Comparison of ENCODE assay signal across 19 cellular contexts in genomic region chr10:16984242-16984641, GRCh38.
DNase-seq lines count a peak whose midpoint lies in the region; ATAC-seq, FAIRE-seq and TF ChIP-seq lines count a peak whose summit lies in the region.
"Had no signal": no experiment of that assay in that cellular context is flagged by ENCODE, and none has a peak within 500 bp of the region (broad histone marks: within the 10 kb centered on the region; RNA-seq: fewer than 3 reads in every experiment).

No MANE protein-coding gene starts in this region.

- H3K27ac Mint-ChIP-seq in GM23338 (no peak overlapping the region), astrocyte (ENCODE audit: unreplicated experiment) (peak overlapping the region; percentile 99), endothelial cell (ENCODE audit: unreplicated experiment) (no peak overlapping the region)
- H3K27ac Mint-ChIP-seq: CD8-positive, alpha-beta T cell; IgD-negative memory B cell had no signal

- no peaks in the 10 kb centered on the region for H3K9me2 ChIP-seq in GM23338 (ENCODE audit: insufficient read depth)

- H3F3A ChIP-seq in GM23338 (replicated peaks; ENCODE audit: low read depth) (no peaks in the 10 kb centered on the region), smooth muscle cell (ENCODE audit: low read depth) (peaks cover 16% of the 10 kb centered on the region)

- H2BK5ac ChIP-seq in mesenchymal stem cell (ENCODE audit: low read depth, low read length, poor library complexity, severe bottlenecking), result no peak overlapping the region

- H2BK120ac ChIP-seq in mesenchymal stem cell (ENCODE audit: low read depth, low read length), result no peak overlapping the region

- H3K4me2 ChIP-seq in GM23338, result no peak overlapping the region
- H3K4me2 ChIP-seq in astrocyte (ENCODE audit: low read length), result no peak overlapping the region
- no peak overlapping the region for H3K4me2 ChIP-seq in mesenchymal stem cell (ENCODE audit: low read length, poor library complexity, severe bottlenecking)
- no peak overlapping the region for H3K4me2 ChIP-seq in smooth muscle cell

- no peak overlapping the region for H2BK12ac ChIP-seq in mesenchymal stem cell (ENCODE audit: low read length in 2 of 2)

- 0 out of 3 replicates have a peak, but pooled peaks cover 1% of the 10 kb centered on the region for H3K9me3 Mint-ChIP-seq in GM23338
- no peaks in the 10 kb centered on the region for H3K9me3 Mint-ChIP-seq in astrocyte (ENCODE audit: unreplicated experiment)
- H3K9me3 Mint-ChIP-seq in endothelial cell (ENCODE audit: unreplicated experiment), result no peaks in the 10 kb centered on the region
- H3K9me3 Mint-ChIP-seq: CD8-positive, alpha-beta T cell; IgD-negative memory B cell had no signal

- H3K79me2 ChIP-seq in GM23338 (replicated peaks; ENCODE audit: insufficient read depth) (no peaks in the 10 kb centered on the region), astrocyte (ENCODE audit: insufficient read depth, low read length) (no peaks in the 10 kb centered on the region), smooth muscle cell (ENCODE audit: low read depth) (no peaks in the 10 kb centered on the region)

- H2AFZ ChIP-seq in GM23338 (0 out of 2 replicates have a peak overlapping the region, but pooled peaks have one; percentile 23), astrocyte (ENCODE audit: low read depth, low read length) (no peak overlapping the region), mesenchymal stem cell (ENCODE audit: low read depth, low read length) (no peak overlapping the region), smooth muscle cell (ENCODE audit: low read depth) (peak overlapping the region; percentile 26)
- H2AFZ ChIP-seq: GM23248 had no signal

- TF ChIP-seq CTCF in GM23338 (conservative IDR thresholded peaks at IDR 0.05; ENCODE audit: low read depth in 2 of 2) (no peak), astrocyte (IDR thresholded peaks at IDR 0.05; ENCODE audit: insufficient read depth, low read depth, low read length) (no peak), smooth muscle cell (IDR thresholded peaks at IDR 0.05; ENCODE audit: borderline replicate concordance, insufficient read depth, poor library complexity, severe bottlenecking) (no peak), endothelial cell (IDR thresholded peaks at IDR 0.05; ENCODE audit: unreplicated experiment) (no peak)

- H4K20me1 ChIP-seq in GM23338 (replicated peaks; ENCODE audit: insufficient read depth), result no peaks in the 10 kb centered on the region
- no peaks in the 10 kb centered on the region for H4K20me1 ChIP-seq in astrocyte (ENCODE audit: insufficient read depth, low read length)
- no peaks in the 10 kb centered on the region for H4K20me1 ChIP-seq in smooth muscle cell (ENCODE audit: low read depth)

- no peak overlapping the region for H4K91ac ChIP-seq in mesenchymal stem cell (ENCODE audit: low read length)

- no peak overlapping the region for H3K18ac ChIP-seq in mesenchymal stem cell (ENCODE audit: low read depth in 1 of 2, low read length in 2 of 2)

- H3K4me3 Mint-ChIP-seq in GM23338, result no peak overlapping the region
- H3K4me3 Mint-ChIP-seq in astrocyte (ENCODE audit: unreplicated experiment), result no peak overlapping the region
- no peak overlapping the region for H3K4me3 Mint-ChIP-seq in endothelial cell (ENCODE audit: unreplicated experiment)
- H3K4me3 Mint-ChIP-seq: CD14-positive monocyte; CD8-positive, alpha-beta T cell; IgD-negative memory B cell had no signal

- H3K36me3 Mint-ChIP-seq in GM23338 (ENCODE audit: low read depth) (no peaks in the 10 kb centered on the region; the same call in 2 of the 3 replicates), astrocyte (ENCODE audit: low read depth, unreplicated experiment) (peaks cover 4% of the 10 kb centered on the region), endothelial cell (ENCODE audit: low read depth, unreplicated experiment) (peaks cover 25% of the 10 kb centered on the region)
- H3K36me3 Mint-ChIP-seq: CD14-positive monocyte, IgD-negative memory B cell had no signal

- no peaks in the 10 kb centered on the region for H3K9me3 ChIP-seq in astrocyte (ENCODE audit: insufficient read depth, low read depth, low read length)
- no peaks in the 10 kb centered on the region for H3K9me3 ChIP-seq in mesenchymal stem cell (ENCODE audit: control insufficient read depth, low read length)
- no peaks in the 10 kb centered on the region for H3K9me3 ChIP-seq in smooth muscle cell (replicated peaks; ENCODE audit: low read depth)

- H3K27me3 ChIP-seq in GM23338 (ENCODE audit: insufficient read depth) (no peaks in the 10 kb centered on the region), astrocyte (ENCODE audit: insufficient read depth, low read length) (no peaks in the 10 kb centered on the region), mesenchymal stem cell (ENCODE audit: control insufficient read depth in 1 of 2, insufficient read depth in 1 of 2, low read length in 2 of 2) (no peaks in the 10 kb centered on the region), smooth muscle cell (ENCODE audit: low read depth) (no peaks in the 10 kb centered on the region)

- H3K4me3 ChIP-seq in GM23338 (no peak overlapping the region), astrocyte (ENCODE audit: insufficient read depth, low read depth, low read length) (no peak overlapping the region), mesenchymal stem cell (ENCODE audit: insufficient read depth in 1 of 2, low read depth in 1 of 2, low read length in 2 of 2) (no peak overlapping the region), smooth muscle cell (no peak overlapping the region)
- H3K4me3 ChIP-seq: GM23248 had no signal

- peaks cover 12% of the 10 kb centered on the region for H3K4me1 ChIP-seq in GM23338 (ENCODE audit: insufficient read depth)
- H3K4me1 ChIP-seq in astrocyte (ENCODE audit: insufficient read depth, low read length), result peaks cover 27% of the 10 kb centered on the region
- H3K4me1 ChIP-seq in mesenchymal stem cell (ENCODE audit: control insufficient read depth, insufficient read depth, low read depth, low read length), result peaks cover 19% of the 10 kb centered on the region
- H3K4me1 ChIP-seq in smooth muscle cell (ENCODE audit: low read depth), result peaks cover 28% of the 10 kb centered on the region

- no peak overlapping the region for H3K4ac ChIP-seq in mesenchymal stem cell (ENCODE audit: low read depth in 1 of 2, low read length in 2 of 2)

- H3K36me3 ChIP-seq in GM23338 (ENCODE audit: insufficient read depth), result no peaks in the 10 kb centered on the region
- no peaks in the 10 kb centered on the region for H3K36me3 ChIP-seq in astrocyte (ENCODE audit: insufficient read depth, low read length)
- no peaks in the 10 kb centered on the region for H3K36me3 ChIP-seq in mesenchymal stem cell (ENCODE audit: control insufficient read depth in 1 of 2, insufficient read depth in 2 of 2, low read depth in 1 of 2, low read length in 2 of 2)
- no peaks in the 10 kb centered on the region for H3K36me3 ChIP-seq in smooth muscle cell (ENCODE audit: low read depth)

- ATAC-seq in GM23338 (no peak), GM21723 (IDR thresholded peaks at IDR 0.05; ENCODE audit: unreplicated experiment) (no peak)
- ATAC-seq: CD8-positive, alpha-beta T cell had no signal

- peak overlapping the region; percentile 91 for H2AK5ac ChIP-seq in mesenchymal stem cell (ENCODE audit: low read length, severe bottlenecking)

- DNase-seq in GM23338 (ENCODE audit: low spot score), result no peak
- no peak for DNase-seq in astrocyte (ENCODE audit: low read depth)
- no peak for DNase-seq in mesenchymal stem cell
- no peak for DNase-seq in smooth muscle cell (lab: John Stamatoyannopoulos, UW; ENCODE audit: unreplicated experiment)
- no peak for DNase-seq in endothelial cell (ENCODE audit: low spot score)
- DNase-seq in germinal center (ENCODE audit: low spot score), result no peak
- DNase-seq in NCI-H446 treated with DMSO at 0.1 percent for 48 hours (lab: John Stamatoyannopoulos, UW), result no peak
- DNase-seq: CD8-positive, alpha-beta T cell; COR-L47; DND-41; GDM1; GM23248; H7 had no signal

- H3K4me1 Mint-ChIP-seq in GM23338, result peaks cover 11% of the 10 kb centered on the region
- H3K4me1 Mint-ChIP-seq in astrocyte (ENCODE audit: low read depth, unreplicated experiment), result peaks cover 28% of the 10 kb centered on the region
- H3K4me1 Mint-ChIP-seq in endothelial cell (ENCODE audit: unreplicated experiment), result peaks cover 13% of the 10 kb centered on the region
- H3K4me1 Mint-ChIP-seq: CD14-positive monocyte, IgD-negative memory B cell had no signal

- H4K8ac ChIP-seq in mesenchymal stem cell (ENCODE audit: low read length), result no peak overlapping the region

- H3K79me1 ChIP-seq in mesenchymal stem cell (replicated peaks; ENCODE audit: low read length, poor library complexity, severe bottlenecking), result no peaks in the 10 kb centered on the region

- H3K27ac ChIP-seq in GM23338 (ENCODE audit: low read depth) (no peak overlapping the region), astrocyte (ENCODE audit: low read depth, low read length) (no peak overlapping the region), mesenchymal stem cell (ENCODE audit: low read length, poor library complexity, severe bottlenecking) (peak overlapping the region; percentile 22), smooth muscle cell (ENCODE audit: low read depth) (no peak overlapping the region)
- H3K27ac ChIP-seq: 22Rv1, GM23248 had no signal

- WGBS in mesenchymal stem cell, result 100% methylated on average over 2 of the region's 3 CpGs
- WGBS in smooth muscle cell (ENCODE audit: low lambda C conversion rate), result 75% methylated on average over 3 of the region's 3 CpGs

- H3K23ac ChIP-seq in mesenchymal stem cell (ENCODE audit: low read length in 2 of 2), result no peak overlapping the region

- FAIRE-seq in astrocyte (lab: Jason Lieb, UNC), result no peak
- FAIRE-seq: D721Med, GM19239 had no signal

- H3K9ac ChIP-seq in astrocyte (ENCODE audit: low read length), result no peak overlapping the region
- no peak overlapping the region for H3K9ac ChIP-seq in mesenchymal stem cell (ENCODE audit: low read length)
- no peak overlapping the region for H3K9ac ChIP-seq in smooth muscle cell (ENCODE audit: low read depth)
- H3K9ac ChIP-seq: GM23248 had no signal

- H3K27me3 Mint-ChIP-seq in GM23338 (ENCODE audit: insufficient read depth, low read depth, poor library complexity) (no peaks in the 10 kb centered on the region), astrocyte (ENCODE audit: low read depth, unreplicated experiment) (no peaks in the 10 kb centered on the region), endothelial cell (ENCODE audit: unreplicated experiment) (peaks cover 2% of the 10 kb centered on the region)
- H3K27me3 Mint-ChIP-seq: IgD-negative memory B cell had no signal

- H2BK15ac ChIP-seq in mesenchymal stem cell (ENCODE audit: low read depth, poor library complexity, severe bottlenecking), result no peak overlapping the region

- H3K14ac ChIP-seq in mesenchymal stem cell (ENCODE audit: low read length in 2 of 2), result no peak overlapping the region

TF ChIP-seq in GM23338, 12 proteins besides CTCF, POLR2A, EP300 and RAD21 (continues in another document):
- TF ChIP-seq CREB1 (CRISPR knock-in tag; IDR thresholded peaks at IDR 0.05; ENCODE audit: low read depth) (no peak), ZNF331 (CRISPR knock-in tag; IDR thresholded peaks at IDR 0.05; ENCODE audit: low read depth) (no peak), EZH2phosphoT487 (IDR thresholded peaks at IDR 0.05; ENCODE audit: unreplicated experiment) (no peak), POLR2AphosphoS5 (IDR thresholded peaks at IDR 0.05; ENCODE audit: low read depth) (no peak), EZH2 (IDR thresholded peaks at IDR 0.05; ENCODE audit: low read depth, unreplicated experiment) (no peak), JUNB (IDR thresholded peaks at IDR 0.05; ENCODE audit: unreplicated experiment) (no peak)

Comparison
In these comparisons a context has a peak if more than half of its experiments do, and no peak if none do; other contexts are left out.
1. H2AFZ ChIP-seq: peak in GM23338 (single experiment) and smooth muscle cell (single experiment); none in astrocyte (single experiment) and mesenchymal stem cell (single experiment).